In genomic region chr19:9835507-9835949, GRCh38 we compare ENCODE assay signal across 8 cellular contexts. TPM values are rescaled to one million over a fixed set of nuclear protein-coding genes. Genes with fewer than 3 reads are reported as not detected.
DNase-seq lines count a peak whose midpoint lies in the region; ATAC-seq and TF ChIP-seq lines count a peak whose summit lies in the region.

No MANE protein-coding gene starts in this region.

- H3K27ac Mint-ChIP-seq in activated naive CD8-positive, alpha-beta T cell treated with anti-CD3 and anti-CD28 coated beads, Interleukin-2, amount 50 U/mL, for 24 hours = no peak overlapping the region

- no peaks in the 10 kb centered on the region for H3K9me3 ChIP-seq in thyroid gland

- H3K27ac ChIP-seq in thyroid gland = peak overlapping the region in 1 of 3 donors; percentile 43

- peak; percentile 16 for ATAC-seq in GM19324 (IDR thresholded peaks at IDR 0.05; ENCODE audit: low FRiP score, unreplicated experiment)
- peak; percentile 14 for ATAC-seq in HG03064 (IDR thresholded peaks at IDR 0.05; ENCODE audit: low read depth, unreplicated experiment)
- ATAC-seq in activated naive CD8-positive, alpha-beta T cell treated with anti-CD3 and anti-CD28 coated beads, Interleukin-2, amount 50 U/mL, for 24 hours = peak; percentile 8
- peak; percentile 16 for ATAC-seq in left colon

- H3K4me1 ChIP-seq in thyroid gland = peaks cover 7 to 10% of the 10 kb centered on the region in 2 donors

- H3K27me3 ChIP-seq in thyroid gland = no peaks in the 10 kb centered on the region

- H3K9me3 Mint-ChIP-seq in activated naive CD8-positive, alpha-beta T cell treated with anti-CD3 and anti-CD28 coated beads, Interleukin-2, amount 50 U/mL, for 24 hours = no peaks in the 10 kb centered on the region

- WGBS in thyroid gland, 2 donors = 0 to 3% methylated on average over 8 to 16 of the region's 28 CpGs

- H3K4me3 Mint-ChIP-seq in activated naive CD8-positive, alpha-beta T cell treated with anti-CD3 and anti-CD28 coated beads, Interleukin-2, amount 50 U/mL, for 24 hours = peak overlapping the region; percentile 85

- peaks cover 23% of the 10 kb centered on the region for H3K36me3 Mint-ChIP-seq in activated naive CD8-positive, alpha-beta T cell treated with anti-CD3 and anti-CD28 coated beads, Interleukin-2, amount 50 U/mL, for 24 hours (ENCODE audit: low read depth)

- H3K4me1 Mint-ChIP-seq in activated naive CD8-positive, alpha-beta T cell treated with anti-CD3 and anti-CD28 coated beads, Interleukin-2, amount 50 U/mL, for 24 hours = peaks cover 20% of the 10 kb centered on the region

- peak overlapping the region; percentile 58 to 88 (median 80) for H3K4me3 ChIP-seq in thyroid gland (replicated peaks in 1 of 3)

- no peaks in the 10 kb centered on the region for H3K27me3 Mint-ChIP-seq in activated naive CD8-positive, alpha-beta T cell treated with anti-CD3 and anti-CD28 coated beads, Interleukin-2, amount 50 U/mL, for 24 hours

- peak; percentile 25 for DNase-seq in activated naive CD8-positive, alpha-beta T cell treated with anti-CD3 and anti-CD28 coated beads, Interleukin-2, amount 50 U/mL, for 24 hours
- DNase-seq in left colon = peak in 1 of 2 donors; percentile 34
- no peak for DNase-seq in thyroid gland
- DNase-seq in GM20000 (ENCODE audit: low spot score) = no peak
- DNase-seq in stimulated activated CD4-positive, alpha-beta T cell treated with anti-CD3 and anti-CD28 coated beads, Interleukin-2, amount 100 ng/mL, for 48 hours = no peak
- DNase-seq in Ammon's horn (ENCODE audit: low spot score) = no peak

- peaks cover 8 to 13% of the 10 kb centered on the region in 2 donors for H3K36me3 ChIP-seq in thyroid gland

- TF ChIP-seq CTCF in thyroid gland (IDR thresholded peaks at IDR 0.05) (no peak), GM20000 (IDR thresholded peaks at IDR 0.05; ENCODE audit: extremely low read depth, missing control alignments) (no peak)

- TF ChIP-seq POLR2A in thyroid gland (IDR thresholded peaks at IDR 0.05) = no peak

- intact Hi-C loops in left colon (cut with DNase I, micrococcal nuclease) (no loop called here), thyroid gland (cut with DNase I) (no loop called here)

RNA-seq across cellular contexts. Expression of gene PIN1, which starts 0.4 kb away (rescaled TPM):
- total RNA-seq in left colon = 10 to 100 TPM; 44.3 to 48.2 TPM
- 10 to 100 TPM; 50.0 to 98.0 (median 72.3) TPM for total RNA-seq in thyroid gland

RNA-seq across cellular contexts. Expression of gene UBL5, which starts 7.8 kb away (rescaled TPM):
- total RNA-seq in left colon (100 to 1,000 TPM; 280 to 315 TPM), thyroid gland (100 to 1,000 TPM; 141 to 743 (median 475) TPM)

RNA-seq across cellular contexts. Expression of gene FBXL12, which starts 16.6 kb away (rescaled TPM):
- total RNA-seq in left colon (10 to 100 TPM; 26.5 to 31.1 TPM), thyroid gland (10 to 100 TPM; 16.7 to 37.1 (median 20.7) TPM)
